Comparison of ENCODE assay signal across 35 cellular contexts in the genomic region with DNA sequence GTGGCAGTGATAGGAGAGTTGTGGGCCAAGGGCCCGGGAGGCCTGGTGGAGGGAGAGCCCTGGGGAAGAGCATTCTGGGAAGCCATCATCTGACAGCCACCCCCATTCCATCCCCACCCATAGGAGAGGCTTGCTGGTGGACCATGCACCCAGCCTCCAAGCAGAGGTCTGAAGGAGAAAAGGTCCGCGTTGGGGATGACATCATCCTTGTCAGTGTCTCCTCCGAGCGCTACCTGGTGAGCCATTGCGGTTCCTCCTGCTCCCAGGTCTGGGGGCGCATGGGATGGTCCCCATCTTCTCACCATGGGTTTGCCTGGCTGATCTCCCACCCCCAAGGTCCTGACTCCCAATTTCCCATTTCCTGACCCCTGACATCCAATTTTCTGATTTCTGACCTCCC. TPM values are rescaled to one million over a fixed set of nuclear protein-coding genes. Genes with fewer than 3 reads are reported as not detected.
"Had no signal": no experiment of that assay in that cellular context is flagged by ENCODE, and none has a peak within 500 bp of the region (broad histone marks: within the 10 kb centered on the region; RNA-seq: fewer than 3 reads in every experiment).

No MANE protein-coding gene starts in this region.

- H3K4me1 ChIP-seq: adrenal gland, body of pancreas, colonic mucosa, gastroesophageal sphincter, parathyroid adenoma, stomach, thyroid gland, upper lobe of left lung, vagina had no signal

- H3K9me3 ChIP-seq: adrenal gland, body of pancreas, colonic mucosa, gastroesophageal sphincter, psoas muscle, stomach, thyroid gland, upper lobe of left lung, vagina had no signal

- H3K4me2 ChIP-seq: smooth muscle cell had no signal

- H3K9me3 Mint-ChIP-seq: activated naive CD4-positive, alpha-beta T cell treated with anti-CD3 and anti-CD28 coated beads for 36 hours; activated naive CD8-positive, alpha-beta T cell treated with anti-CD3 and anti-CD28 coated beads for 36 hours; activated T-helper 1 cell treated with anti-CD3 and anti-CD28 coated beads, Interleukin-12 subunit alpha, Interleukin-12 subunit beta, Interleukin-2, Interleukin-4 antibody, amounts not matched to agents 30 ng/mL and 10 ng/mL and 1 ng/mL, durations not matched to agents 14 hours and 24 hours and 36 hours; effector memory CD8-positive, alpha-beta T cell; mesothelial cell of epicardium; stimulated activated naive B cell treated with anti-CD40 and anti-IgM and Interleukin-4, amounts not matched to agents 10 μg/mL and 1 μg/mL and 100 μg/mL, for 72 hours had no signal

- H3K27me3 ChIP-seq: adrenal gland, body of pancreas, colonic mucosa, thyroid gland, upper lobe of left lung, vagina had no signal

- H3K4me3 Mint-ChIP-seq: activated naive CD4-positive, alpha-beta T cell treated with anti-CD3 and anti-CD28 coated beads for 36 hours; activated naive CD8-positive, alpha-beta T cell treated with anti-CD3 and anti-CD28 coated beads for 36 hours; activated T-helper 1 cell treated with anti-CD3 and anti-CD28 coated beads, Interleukin-12 subunit alpha, Interleukin-12 subunit beta, Interleukin-2, Interleukin-4 antibody, amounts not matched to agents 30 ng/mL and 10 ng/mL and 1 ng/mL, durations not matched to agents 14 hours and 24 hours and 36 hours; effector memory CD8-positive, alpha-beta T cell; mesothelial cell of epicardium; naive B cell; nephron progenitor cell; stimulated activated naive B cell treated with anti-CD40 and anti-IgM and Interleukin-4, amounts not matched to agents 10 μg/mL and 1 μg/mL and 100 μg/mL, for 72 hours had no signal

- H3K27ac ChIP-seq: adrenal gland, body of pancreas, colonic mucosa, gastroesophageal sphincter, parathyroid adenoma, psoas muscle, stomach, thyroid gland, upper lobe of left lung, vagina, VCaP had no signal

- FAIRE-seq: TTC549 had no signal

- H3K4me3 ChIP-seq: adrenal gland, body of pancreas, colonic mucosa, gastroesophageal sphincter, psoas muscle, smooth muscle cell, stomach, thyroid gland, upper lobe of left lung, vagina had no signal

- DNase-seq: activated CD4-positive, alpha-beta T cell treated with anti-CD3 and anti-CD28 coated beads for 4 hours; activated CD4-positive, alpha-beta T cell treated with anti-CD3 and anti-CD28 coated beads, Interleukin-2, amount 50 U/mL, for 48 hours; activated CD8-positive, alpha-beta memory T cell treated with anti-CD3 and anti-CD28 coated beads for 24 hours; activated effector memory CD4-positive, alpha-beta T cell treated with anti-CD3 and anti-CD28 coated beads, Interleukin-2, amount 50 U/mL, for 16 hours; activated naive CD4-positive, alpha-beta T cell treated with anti-CD3 and anti-CD28 coated beads for 36 hours; activated naive CD8-positive, alpha-beta T cell treated with anti-CD3 and anti-CD28 coated beads for 36 hours; adrenal gland; aorta; body of pancreas; colonic mucosa; effector memory CD8-positive, alpha-beta T cell; erythroblast; head of caudate nucleus; hippocampal formation; naive B cell; nephron progenitor cell; nucleus accumbens; psoas muscle; stimulated activated CD4-positive, alpha-beta T cell treated with anti-CD3 and anti-CD28 coated beads, Interleukin-1b, Interleukin-23, amount 100 ng/mL, for 48 hours; stimulated activated CD4-positive, alpha-beta T cell treated with anti-CD3 and anti-CD28 coated beads, Interleukin-4, amount 100 ng/mL, for 4 hours; stimulated activated CD8-positive, alpha-beta memory T cell treated with anti-CD3 and anti-CD28 coated beads, Interleukin-4, amount 100 ng/mL, for 48 hours; stimulated activated naive B cell treated with anti-CD40 and anti-IgM and Interleukin-4, amounts not matched to agents 10 μg/mL and 1 μg/mL and 100 μg/mL, for 72 hours; stomach; T-helper 9 cell; thyroid gland had no signal

- H3K9ac ChIP-seq: parathyroid adenoma had no signal

- H3K4me1 Mint-ChIP-seq: activated naive CD8-positive, alpha-beta T cell treated with anti-CD3 and anti-CD28 coated beads for 36 hours; mesothelial cell of epicardium had no signal

- H3K36me3 Mint-ChIP-seq: activated naive CD8-positive, alpha-beta T cell treated with anti-CD3 and anti-CD28 coated beads for 36 hours; mesothelial cell of epicardium; stimulated activated naive B cell treated with anti-CD40 and anti-IgM and Interleukin-4, amounts not matched to agents 10 μg/mL and 1 μg/mL and 100 μg/mL, for 72 hours had no signal

- ATAC-seq: body of pancreas; effector memory CD8-positive, alpha-beta T cell; gastroesophageal sphincter; psoas muscle; stimulated activated naive B cell treated with anti-CD40 and anti-IgM and Interleukin-4, amounts not matched to agents 10 μg/mL and 1 μg/mL and 100 μg/mL, for 72 hours had no signal

- H2AFZ ChIP-seq: parathyroid adenoma had no signal

- H3K36me3 ChIP-seq: adrenal gland, colonic mucosa, gastroesophageal sphincter, stomach, thyroid gland, upper lobe of left lung, vagina had no signal

- H3K27ac Mint-ChIP-seq: activated naive CD4-positive, alpha-beta T cell treated with anti-CD3 and anti-CD28 coated beads for 36 hours; activated naive CD8-positive, alpha-beta T cell treated with anti-CD3 and anti-CD28 coated beads for 36 hours; activated T-helper 1 cell treated with anti-CD3 and anti-CD28 coated beads, Interleukin-12 subunit alpha, Interleukin-12 subunit beta, Interleukin-2, Interleukin-4 antibody, amounts not matched to agents 30 ng/mL and 10 ng/mL and 1 ng/mL, durations not matched to agents 14 hours and 24 hours and 36 hours; effector memory CD8-positive, alpha-beta T cell; mesothelial cell of epicardium; nephron progenitor cell; stimulated activated naive B cell treated with anti-CD40 and anti-IgM and Interleukin-4, amounts not matched to agents 10 μg/mL and 1 μg/mL and 100 μg/mL, for 72 hours had no signal

RNA-seq across cellular contexts. Expression of a gene that starts 18.0 kb away (rescaled TPM):
- total RNA-seq: kidney epithelial cell, smooth muscle cell had no signal
- polyA plus RNA-seq: smooth muscle cell had no signal

RNA-seq across cellular contexts. Expression of a gene that starts 56.2 kb away (rescaled TPM):
- total RNA-seq: stomach, vagina had no signal
